ENCODE assay signal across 23 cellular contexts in the genomic region with DNA sequence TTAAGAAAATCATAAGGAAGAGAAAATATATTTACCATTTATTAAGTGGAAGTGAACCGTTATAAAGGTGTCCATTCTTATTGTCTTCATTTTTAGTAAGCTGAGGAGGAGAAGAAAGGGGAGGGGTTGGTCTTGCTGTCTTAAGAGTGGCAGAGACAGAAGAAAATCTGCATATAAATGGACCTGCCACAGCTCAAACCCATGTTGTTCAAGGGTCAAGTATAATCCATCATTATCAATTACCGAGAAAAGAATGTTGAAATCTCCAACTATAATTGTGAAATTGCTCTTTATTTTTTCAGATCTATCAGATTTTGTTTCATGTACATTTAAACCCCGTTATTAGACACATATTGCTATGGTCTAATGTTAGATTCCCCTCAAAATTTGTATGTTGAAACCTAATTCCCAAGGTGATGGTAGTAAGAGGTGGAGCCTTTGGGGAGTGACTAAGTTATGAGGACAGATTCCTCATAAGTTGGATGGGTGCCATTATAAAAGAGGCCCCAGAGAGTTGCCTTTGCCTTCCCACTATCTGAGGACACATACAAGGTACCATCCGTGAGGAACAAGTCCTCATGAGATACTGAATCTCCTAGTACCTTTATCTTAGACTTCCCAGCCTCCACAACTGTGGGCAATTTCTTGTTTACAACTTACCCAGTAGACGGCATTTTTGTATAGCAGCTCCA.
"Had no signal": no experiment of that assay in that cellular context is flagged by ENCODE, and none has a peak within 500 bp of the region (broad histone marks: within the 10 kb centered on the region; RNA-seq: fewer than 3 reads in every experiment).

No MANE protein-coding gene starts in this region.

- H3K27me3 ChIP-seq: heart left ventricle, spleen, tibial artery, upper lobe of right lung, vagina had no signal

- H3K4me1 Mint-ChIP-seq: naive B cell; stimulated activated memory B cell treated with anti-CD40 and anti-IgM and Interleukin-4, amounts not matched to agents 10 μg/mL and 1 μg/mL and 100 μg/mL, for 72 hours had no signal

- H3K27ac ChIP-seq: heart left ventricle, psoas muscle, spleen, tibial artery, upper lobe of right lung, vagina had no signal

- ATAC-seq: heart left ventricle; left colon; psoas muscle; sciatic nerve; stimulated activated memory B cell treated with anti-CD40 and anti-IgM and Interleukin-4, amounts not matched to agents 10 μg/mL and 1 μg/mL and 100 μg/mL, for 72 hours; upper lobe of right lung had no signal

- H3K4me3 Mint-ChIP-seq: dendritic cell treated with granulocyte-macrophage colony-stimulating factor and Interleukin-4, amounts not matched to agents 40 ng/mL and 50 ng/mL, for 4 days; mesothelial cell of epicardium; naive B cell; nephron progenitor cell; stimulated activated memory B cell treated with anti-CD40 and anti-IgM and Interleukin-4, amounts not matched to agents 10 μg/mL and 1 μg/mL and 100 μg/mL, for 72 hours; stimulated activated naive CD8-positive, alpha-beta T cell treated with anti-CD3 and anti-CD28 coated beads, Interleukin-15, Interleukin-2, amounts not matched to agents 100 ng/mL and 50 ng/mL, for 24 hours had no signal

- H3K27me3 Mint-ChIP-seq: dendritic cell treated with granulocyte-macrophage colony-stimulating factor and Interleukin-4, amounts not matched to agents 40 ng/mL and 50 ng/mL, for 4 days; stimulated activated naive CD8-positive, alpha-beta T cell treated with anti-CD3 and anti-CD28 coated beads, Interleukin-15, Interleukin-2, amounts not matched to agents 100 ng/mL and 50 ng/mL, for 24 hours had no signal

- H3K36me3 ChIP-seq: heart left ventricle, spleen, tibial artery, upper lobe of right lung, vagina had no signal

- H3K4me1 ChIP-seq: heart left ventricle, psoas muscle, spleen, tibial artery, upper lobe of right lung, vagina had no signal

- FAIRE-seq: colon had no signal

- H3K9me3 ChIP-seq: tibial artery, upper lobe of right lung, vagina had no signal

- H3K4me3 ChIP-seq: heart left ventricle, psoas muscle, spleen, tibial artery, upper lobe of right lung, vagina had no signal

- H3K27ac Mint-ChIP-seq: dendritic cell treated with granulocyte-macrophage colony-stimulating factor and Interleukin-4, amounts not matched to agents 40 ng/mL and 50 ng/mL, for 4 days; mesothelial cell of epicardium; nephron progenitor cell; stimulated activated memory B cell treated with anti-CD40 and anti-IgM and Interleukin-4, amounts not matched to agents 10 μg/mL and 1 μg/mL and 100 μg/mL, for 72 hours; stimulated activated naive CD8-positive, alpha-beta T cell treated with anti-CD3 and anti-CD28 coated beads, Interleukin-15, Interleukin-2, amounts not matched to agents 100 ng/mL and 50 ng/mL, for 24 hours had no signal

- DNase-seq: erythroblast; foreskin melanocyte; heart left ventricle; hippocampal formation; left colon; mammary epithelial cell; naive B cell; nephron progenitor cell; psoas muscle; retina; spleen; stimulated activated CD4-positive, alpha-beta T cell treated with anti-CD3 and anti-CD28 coated beads, Interleukin-15, amount 100 ng/mL, for 24 hours; stimulated activated CD4-positive, alpha-beta T cell treated with anti-CD3 and anti-CD28 coated beads, Interleukin-1b, Interleukin-23, amount 100 ng/mL, for 48 hours; stimulated activated CD4-positive, alpha-beta T cell treated with anti-CD3 and anti-CD28 coated beads, Interleukin-4, amount 100 ng/mL, for 24 hours; tibial artery; upper lobe of right lung had no signal
